ENCODE assay signal across 12 cellular contexts in the genomic region with DNA sequence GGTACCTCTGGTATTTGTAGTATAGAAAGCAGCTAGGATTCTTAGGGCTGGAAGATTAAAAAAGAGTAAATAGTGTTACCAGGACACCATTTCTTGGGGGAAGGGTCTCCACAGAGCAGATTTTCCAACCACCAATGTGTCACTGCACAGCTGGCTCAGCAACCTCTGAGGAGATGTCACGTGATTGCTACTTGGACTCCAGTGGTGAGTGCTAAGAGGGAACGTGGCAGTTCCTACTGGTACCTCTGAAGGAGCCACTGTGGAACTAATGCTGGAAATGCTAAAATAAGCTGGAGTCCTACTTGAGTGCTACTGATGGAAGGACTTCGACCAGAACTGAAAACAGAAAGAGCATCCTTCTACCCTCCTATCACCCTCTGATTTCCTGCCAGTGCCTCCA. TPM values are rescaled to one million over a fixed set of nuclear protein-coding genes. Genes with fewer than 3 reads are reported as not detected.
DNase-seq lines count a peak whose midpoint lies in the region; ATAC-seq and TF ChIP-seq lines count a peak whose summit lies in the region.
"Had no signal": no experiment of that assay in that cellular context is flagged by ENCODE, and none has a peak within 500 bp of the region (broad histone marks: within the 10 kb centered on the region; RNA-seq: fewer than 3 reads in every experiment).

No MANE protein-coding gene starts in this region.

- H3K4me1 ChIP-seq in GM23248 (ENCODE audit: insufficient read depth) (peaks cover 55% of the 10 kb centered on the region), left lung (peaks cover 0 to 4% of the 10 kb centered on the region in 2 donors), ascending aorta (no peaks in the 10 kb centered on the region), MM.1S (ENCODE audit: low read length) (no peaks in the 10 kb centered on the region)
- H3K4me1 ChIP-seq: gastrocnemius medialis had no signal

- 11 to 16% methylated on average over 3 of the region's 3 CpGs for WGBS in GM23248 (ENCODE audit: low coverage in 1 of 2, low lambda C conversion rate in 2 of 2, missing lambda C conversion rate in 2 of 2), 2 experiments

- H3F3A ChIP-seq in GM23248 (ENCODE audit: insufficient read depth) (peaks cover 17% of the 10 kb centered on the region), MM.1S (ENCODE audit: insufficient read depth, low read length) (no peaks in the 10 kb centered on the region)

- no peaks in the 10 kb centered on the region for H3K79me2 ChIP-seq in GM23248 (ENCODE audit: insufficient read depth)
- H3K79me2 ChIP-seq in MM.1S (ENCODE audit: low read length) = no peaks in the 10 kb centered on the region

- H3K9ac ChIP-seq in GM23248 (peak overlapping the region; percentile 49), MM.1S (ENCODE audit: low read length) (no peak overlapping the region)

- in situ Hi-C loops in GM23248 (cut with MboI) = no loop called here

- peak; percentile 63 for DNase-seq in AG10803 (ENCODE audit: low read depth)
- DNase-seq in GM23248 = peak; percentile 83
- DNase-seq in amniotic epithelial cell (ENCODE audit: low read depth) = peak; percentile 19
- no peak for DNase-seq in left lung
- no peak for DNase-seq in ascending aorta (ENCODE audit: low spot score in 2 of 2)
- no peak for DNase-seq in NCI-H446 treated with DMSO at 0.1 percent for 48 hours (lab: John Stamatoyannopoulos, UW)
- no peak for DNase-seq in MM.1S
- DNase-seq: activated CD4-positive, CD25-positive, alpha-beta regulatory T cell treated with anti-CD3 and anti-CD28 coated beads, Interleukin-2, amount 50 U/mL, for 72 hours; activated naive CD4-positive, alpha-beta T cell; gastrocnemius medialis; NCI-H2029 had no signal

- TF ChIP-seq CTCF in AG10803 (conservative IDR thresholded peaks at IDR 0.05; ENCODE audit: low read length) (0 out of 2 replicates have a peak, but pooled peaks have one; percentile 2), left lung (IDR thresholded peaks at IDR 0.05) (no peak), ascending aorta (IDR thresholded peaks at IDR 0.05) (no peak), MM.1S (IDR thresholded peaks at IDR 0.05; ENCODE audit: low read length) (no peak)

- H4K20me1 ChIP-seq in GM23248 (ENCODE audit: insufficient read depth) (no peaks in the 10 kb centered on the region), MM.1S (ENCODE audit: insufficient read depth, low read length) (no peaks in the 10 kb centered on the region)

- H3K27ac ChIP-seq in GM23248 (peak overlapping the region; percentile 35), left lung (no peak overlapping the region), ascending aorta (no peak overlapping the region), MM.1S (ENCODE audit: low read length) (no peak overlapping the region)
- H3K27ac ChIP-seq: gastrocnemius medialis, HL-60 had no signal

- no peak overlapping the region for H3K4me3 ChIP-seq in AG10803 (ENCODE audit: low read length)
- H3K4me3 ChIP-seq in GM23248 = 0 out of 2 replicates have a peak overlapping the region, but pooled peaks have one; percentile 6
- H3K4me3 ChIP-seq in left lung = no peak overlapping the region
- no peak overlapping the region for H3K4me3 ChIP-seq in ascending aorta
- H3K4me3 ChIP-seq in MM.1S (ENCODE audit: low read length) = no peak overlapping the region
- H3K4me3 ChIP-seq: gastrocnemius medialis had no signal

- H2AFZ ChIP-seq in GM23248 = peak overlapping the region; percentile 61; the same call in 1 of the 2 replicates
- no peak overlapping the region for H2AFZ ChIP-seq in MM.1S (ENCODE audit: low read length)

- H3K36me3 ChIP-seq in GM23248 (ENCODE audit: low read depth) (no peaks in the 10 kb centered on the region), left lung (no peaks in the 10 kb centered on the region), ascending aorta (no peaks in the 10 kb centered on the region), MM.1S (replicated peaks; ENCODE audit: insufficient read depth, low read length) (no peaks in the 10 kb centered on the region)
- H3K36me3 ChIP-seq: gastrocnemius medialis had no signal

- peak overlapping the region; percentile 21 for H3K4me2 ChIP-seq in GM23248 (ENCODE audit: unreplicated experiment)
- no peak overlapping the region for H3K4me2 ChIP-seq in MM.1S (ENCODE audit: low read depth, low read length)

- ATAC-seq in left lung = peak; percentile 35
- ATAC-seq: gastrocnemius medialis had no signal

- H3K9me2 ChIP-seq in GM23248 (ENCODE audit: insufficient read depth) = no peaks in the 10 kb centered on the region
- no peaks in the 10 kb centered on the region for H3K9me2 ChIP-seq in MM.1S (replicated peaks; ENCODE audit: insufficient read depth, low read length)

- intact Hi-C loops in left lung (cut with DNase I) = no loop called here
- intact Hi-C loops in ascending aorta (cut with DNase I) = loop anchor here (5.0 kb wide), 1 partner anchor 560 kb away; no protein-coding TSS in a partner anchor

- H3K9me3 ChIP-seq in GM23248 (ENCODE audit: low read depth) (no peaks in the 10 kb centered on the region), left lung (no peaks in the 10 kb centered on the region), ascending aorta (no peaks in the 10 kb centered on the region), MM.1S (replicated peaks; ENCODE audit: insufficient read depth, low read length) (no peaks in the 10 kb centered on the region)
- H3K9me3 ChIP-seq: gastrocnemius medialis had no signal

- H3K27me3 ChIP-seq in GM23248 (replicated peaks; ENCODE audit: insufficient read depth) (no peaks in the 10 kb centered on the region), left lung (peaks cover 0 to 31% of the 10 kb centered on the region in 2 donors), ascending aorta (no peaks in the 10 kb centered on the region), MM.1S (replicated peaks; ENCODE audit: insufficient read depth, low read length) (no peaks in the 10 kb centered on the region)

RNA-seq across cellular contexts. Expression of a gene that starts 36.1 kb away (rescaled TPM):
- 123 and 215 TPM in 2 replicates for total RNA-seq in GM23248 (2014; rRNA removed; shearing (Covaris generic))
- polyA plus RNA-seq in GM23248 (2016; fragmentation: Nextera tagmentation; extraction: Ambion mirVana) = 177 TPM in 2 replicates
- total RNA-seq in left lung (1 to 10 TPM; 6.4 to 9.3 TPM), ascending aorta (5.5 TPM)

Comparison
In these comparisons a context has a peak if more than half of its experiments do, and no peak if none do; other contexts are left out.
1. DNase-seq: peak in AG10803 (single experiment), GM23248 (single experiment) and amniotic epithelial cell (single experiment); none in left lung (0 of 2), ascending aorta (0 of 2), NCI-H446 treated with DMSO at 0.1 percent for 48 hours (single experiment) and MM.1S (single experiment).
2. RNA of a gene that starts 36.1 kb away (total RNA-seq): 123 to 215 TPM in GM23248; 6.4 to 9.3 TPM in left lung and 5.5 TPM in ascending aorta (single experiment); every median in the first group is over 10 times any median in the second.